ENCODE assay signal across 8 cellular contexts in the genomic region with DNA sequence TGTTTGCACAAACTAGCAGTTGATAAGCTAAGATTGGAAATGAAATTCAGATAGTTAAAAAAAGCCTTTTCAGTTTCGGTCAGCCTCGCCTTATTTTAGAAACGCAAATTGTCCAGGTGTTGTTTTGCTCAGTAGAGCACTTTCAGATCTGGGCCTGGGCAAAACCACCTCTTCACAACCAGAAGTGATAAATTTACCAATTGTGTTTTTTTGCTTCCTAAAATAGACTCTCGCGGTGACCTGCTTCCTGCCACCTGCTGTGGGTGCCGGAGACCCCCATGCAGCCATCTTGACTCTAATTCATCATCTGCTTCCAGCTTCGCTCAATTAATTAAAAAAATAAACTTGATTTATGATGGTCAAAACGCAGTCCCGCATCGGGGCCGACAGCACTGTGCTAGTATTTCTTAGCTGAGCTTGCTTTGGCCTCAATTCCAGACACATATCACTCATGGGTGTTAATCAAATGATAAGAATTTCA.
A peak's percentile ranks its signal among the peaks of the same experiment; 100 is the strongest.
DNase-seq lines count a peak whose midpoint lies in the region; ATAC-seq and TF ChIP-seq lines count a peak whose summit lies in the region.

No MANE protein-coding gene starts in this region.

- H3K4me3 ChIP-seq in GM12865 (ENCODE audit: low read depth, low read length) (peak overlapping the region; percentile 78), Loucy (ENCODE audit: low read length, poor library complexity, severe bottlenecking) (peak overlapping the region; percentile 75)

- H2AFZ ChIP-seq in Loucy (ENCODE audit: low read length) = no peak overlapping the region

- H3K9ac ChIP-seq in Loucy (ENCODE audit: low read depth, low read length, poor library complexity, severe bottlenecking) = peak overlapping the region; percentile 80

- peak; percentile 98 for DNase-seq in GM12865 (ENCODE audit: low read depth)
- DNase-seq in NCI-H510A (lab: John Stamatoyannopoulos, UW) = no peak
- no peak for DNase-seq in SK-N-DZ (ENCODE audit: low spot score)
- DNase-seq in NCI-H526 treated with DMSO at 0.1 percent for 48 hours (lab: John Stamatoyannopoulos, UW) = no peak
- DNase-seq in GF-D8 (lab: John Stamatoyannopoulos, UW) = no peak

- peaks cover 6% of the 10 kb centered on the region for H4K20me1 ChIP-seq in Loucy (ENCODE audit: insufficient read depth, low read length, poor library complexity, severe bottlenecking)

- peaks cover 73% of the 10 kb centered on the region for H3K79me2 ChIP-seq in Loucy (ENCODE audit: insufficient read depth, low read length)

- H3K4me2 ChIP-seq in Loucy (ENCODE audit: low read depth, low read length, poor library complexity, severe bottlenecking) = peak overlapping the region; percentile 92

- TF ChIP-seq CTCF in GM12865 (IDR thresholded peaks at IDR 0.05; ENCODE audit: insufficient read depth, low read depth, low read length, missing control alignments) = no peak
- no peak for TF ChIP-seq CTCF in Loucy (conservative IDR thresholded peaks at IDR 0.05; ENCODE audit: low read length)

- no peaks in the 10 kb centered on the region for H3K9me2 ChIP-seq in Loucy (replicated peaks; ENCODE audit: low read depth, low read length)

- ATAC-seq in GM21367 (IDR thresholded peaks at IDR 0.05; ENCODE audit: unreplicated experiment) (peak; percentile 53), esophagus mucosa (peak; percentile 8)

- H3K4me1 ChIP-seq in Loucy (ENCODE audit: insufficient read depth, low read length, poor library complexity, severe bottlenecking) = peaks cover 82% of the 10 kb centered on the region

- no peaks in the 10 kb centered on the region for H3K27me3 ChIP-seq in Loucy (ENCODE audit: insufficient read depth, low read length, poor library complexity, severe bottlenecking)

- H3F3A ChIP-seq in Loucy (ENCODE audit: low read depth) = peaks cover 19% of the 10 kb centered on the region

- H3K36me3 ChIP-seq in Loucy (ENCODE audit: insufficient read depth, low read length) = no peaks in the 10 kb centered on the region

- no peaks in the 10 kb centered on the region for H3K9me3 ChIP-seq in Loucy (ENCODE audit: insufficient read depth, low read depth, low read length)
